Comparison of ENCODE assay signal across 8 cellular contexts in genomic region chr9:129567842-129568559, GRCh38. TPM values are rescaled to one million over a fixed set of nuclear protein-coding genes. Genes with fewer than 3 reads are reported as not detected.
DNase-seq lines count a peak whose midpoint lies in the region; ATAC-seq and TF ChIP-seq lines count a peak whose summit lies in the region.

No MANE protein-coding gene starts in this region.

- peak overlapping the region in 1 of 2 experiments; percentile 45 for H3K4ac ChIP-seq in mesenchymal stem cell (ENCODE audit: low read depth in 1 of 2, low read length in 2 of 2)

- H3K36me3 ChIP-seq in PC-3 (ENCODE audit: low read depth, low read length) (no peaks in the 10 kb centered on the region), mesenchymal stem cell (ENCODE audit: control insufficient read depth in 1 of 2, insufficient read depth in 2 of 2, low read depth in 1 of 2, low read length in 2 of 2) (no peaks in the 10 kb centered on the region), urinary bladder (ENCODE audit: insufficient read depth) (no peaks in the 10 kb centered on the region)

- H2BK12ac ChIP-seq in mesenchymal stem cell (ENCODE audit: low read length in 2 of 2) = peak overlapping the region in 1 of 2 experiments; percentile 89

- no peaks in the 10 kb centered on the region for H4K20me1 ChIP-seq in PC-3 (ENCODE audit: low read length)

- no peak overlapping the region for H2BK15ac ChIP-seq in mesenchymal stem cell (ENCODE audit: low read depth, poor library complexity, severe bottlenecking)

- POLR2A ChIA-PET in PC-3 (lab: Charles Lee; ENCODE audit: unreplicated experiment) = no interaction called here

- H3K79me1 ChIP-seq in mesenchymal stem cell (replicated peaks; ENCODE audit: low read length, poor library complexity, severe bottlenecking) = no peaks in the 10 kb centered on the region

- intact Hi-C loops in PC-3 (cut with micrococcal nuclease) (no loop called here), dorsolateral prefrontal cortex (cut with DNase I) (loop anchor here in 1 of 2 donors (5.0 kb wide), 1 partner anchor 71 kb away; no protein-coding TSS in a partner anchor)

- ATAC-seq in PC-3 (peak; percentile 67), HG02610 (IDR thresholded peaks at IDR 0.05; ENCODE audit: unreplicated experiment) (no peak), GM18868 (IDR thresholded peaks at IDR 0.05; ENCODE audit: unreplicated experiment) (no peak)

- peak overlapping the region; percentile 66 for H4K8ac ChIP-seq in mesenchymal stem cell (ENCODE audit: low read length)

- WGBS in mesenchymal stem cell = 4% methylated on average over 27 of the region's 27 CpGs
- WGBS in urinary bladder = 5% methylated on average over 27 of the region's 27 CpGs

- H3K4me2 ChIP-seq in PC-3 (ENCODE audit: low read length) = peak overlapping the region; percentile 98
- peak overlapping the region; percentile 85 for H3K4me2 ChIP-seq in mesenchymal stem cell (ENCODE audit: low read length, poor library complexity, severe bottlenecking)

- H3K23ac ChIP-seq in mesenchymal stem cell (ENCODE audit: low read length in 2 of 2) = peak overlapping the region in 1 of 2 experiments; percentile 6

- peak overlapping the region; percentile 72 to 91 for H3K18ac ChIP-seq in mesenchymal stem cell (ENCODE audit: low read depth in 1 of 2, low read length in 2 of 2)

- H3K9me3 ChIP-seq in PC-3 (ENCODE audit: low read length) = no peaks in the 10 kb centered on the region
- H3K9me3 ChIP-seq in mesenchymal stem cell (ENCODE audit: control insufficient read depth, low read length) = no peaks in the 10 kb centered on the region

- H3K4me1 ChIP-seq in PC-3 (ENCODE audit: insufficient read depth, low read length) = peaks cover 22% of the 10 kb centered on the region
- H3K4me1 ChIP-seq in mesenchymal stem cell (ENCODE audit: control insufficient read depth, insufficient read depth, low read depth, low read length) = peaks cover 41% of the 10 kb centered on the region
- peaks cover 1% of the 10 kb centered on the region for H3K4me1 ChIP-seq in urinary bladder (ENCODE audit: insufficient read depth)

- H4K91ac ChIP-seq in mesenchymal stem cell (ENCODE audit: low read length) = peak overlapping the region; percentile 94

- no peak overlapping the region for H3K9ac ChIP-seq in PC-3 (ENCODE audit: low read length)
- H3K9ac ChIP-seq in mesenchymal stem cell (ENCODE audit: low read length) = peak overlapping the region; percentile 72

- peak overlapping the region; percentile 99 for H2BK120ac ChIP-seq in mesenchymal stem cell (ENCODE audit: low read depth, low read length)

- H3K27ac ChIP-seq in PC-3 (ENCODE audit: low read length) (no peak overlapping the region), dorsolateral prefrontal cortex (peak overlapping the region; percentile 45 to 96 (median 91)), mesenchymal stem cell (ENCODE audit: low read length, poor library complexity, severe bottlenecking) (peak overlapping the region; percentile 64), urinary bladder (ENCODE audit: low read depth) (no peak overlapping the region)

- H3K4me3 ChIP-seq in PC-3 (ENCODE audit: low read length) (peak overlapping the region; percentile 74), dorsolateral prefrontal cortex (peak overlapping the region; percentile 41 to 78 (median 63)), mesenchymal stem cell (ENCODE audit: insufficient read depth in 1 of 2, low read depth in 1 of 2, low read length in 2 of 2) (peak overlapping the region; percentile 54 to 81), urinary bladder (ENCODE audit: low read depth, low read length) (peak overlapping the region; percentile 41)

- DNase-seq in ELR (ENCODE audit: low read depth) = peak; percentile 74
- peak; percentile 44 for DNase-seq in PC-3
- peak in 8 of 10 donors; percentile 46 to 77 (median 60) for DNase-seq in dorsolateral prefrontal cortex
- DNase-seq in mesenchymal stem cell = peak; percentile 68
- no peak for DNase-seq in NCI-H446 treated with DMSO at 0.1 percent for 48 hours (lab: John Stamatoyannopoulos, UW)

- no peaks in the 10 kb centered on the region for H3F3A ChIP-seq in PC-3 (ENCODE audit: low read length, unreplicated experiment)

- no peak overlapping the region for H2AK5ac ChIP-seq in mesenchymal stem cell (ENCODE audit: low read length, severe bottlenecking)

- H3K14ac ChIP-seq in mesenchymal stem cell (ENCODE audit: low read length in 2 of 2) = peak overlapping the region in 1 of 2 experiments; percentile 86

- BruUV-seq in PC-3 (replicated peaks; lab: Mats Ljungman, UMichigan) = no TSS peak

- H2AFZ ChIP-seq in PC-3 (ENCODE audit: low read length) (peak overlapping the region; percentile 78), mesenchymal stem cell (ENCODE audit: low read depth, low read length) (peak overlapping the region; percentile 23)

- CTCF ChIA-PET in PC-3 (lab: Charles Lee) = no interaction called here

- peak overlapping the region; percentile 48 for H2BK5ac ChIP-seq in mesenchymal stem cell (ENCODE audit: low read depth, low read length, poor library complexity, severe bottlenecking)

- H3K79me2 ChIP-seq in PC-3 (ENCODE audit: low read length) = no peaks in the 10 kb centered on the region

- H3K27me3 ChIP-seq in PC-3 (ENCODE audit: low read length) (no peaks in the 10 kb centered on the region), dorsolateral prefrontal cortex (no peaks in the 10 kb centered on the region), mesenchymal stem cell (ENCODE audit: control insufficient read depth in 1 of 2, insufficient read depth in 1 of 2, low read length in 2 of 2) (no peaks in the 10 kb centered on the region)

- no peaks in the 10 kb centered on the region for H3K9me2 ChIP-seq in PC-3 (replicated peaks; ENCODE audit: low read length)

- no peak for TF ChIP-seq CTCF in PC-3 (conservative IDR thresholded peaks at IDR 0.05; ENCODE audit: low read depth, low read length)
- TF ChIP-seq CTCF in dorsolateral prefrontal cortex (IDR thresholded peaks at IDR 0.05 in 54 of 56, conservative IDR thresholded peaks at IDR 0.05 in 2 of 56; ENCODE audit: low read depth in 1 of 56, partially characterized antibody in 56 of 56) = peak in 11 of 56 donors; percentile 8 to 34 (median 17)

RNA-seq across cellular contexts. Expression of gene C9orf50, which starts 52.9 kb away (rescaled TPM):
- total RNA-seq in PC-3 (2014; rRNA removed) = not detected in 2 replicates
- total RNA-seq in dorsolateral prefrontal cortex = 1 to 10 TPM in 55 of 120 experiments, under 1 TPM in 47, not detected in 18; 0.18 to 3.1 (median 1.0) TPM
- polyA plus RNA-seq in mesenchymal stem cell (2013, experiment 1 of 2) = 0.03 TPM
- polyA plus RNA-seq in mesenchymal stem cell (2013, experiment 2 of 2) = 0.04 TPM
- total RNA-seq in urinary bladder = not detected
- polyA plus RNA-seq in urinary bladder = 0.28 TPM

RNA-seq across cellular contexts. Expression of gene NTMT1, which starts 58.0 kb away (rescaled TPM):
- total RNA-seq in PC-3 (2014; rRNA removed) (50.2 and 60.6 TPM in 2 replicates), dorsolateral prefrontal cortex (10 to 100 TPM; 22.2 to 45.4 (median 32.9) TPM), urinary bladder (12.8 TPM)
- polyA plus RNA-seq in mesenchymal stem cell (2013, experiment 1 of 2) = 38.5 TPM
- 39.6 TPM for polyA plus RNA-seq in mesenchymal stem cell (2013, experiment 2 of 2)
- polyA plus RNA-seq in urinary bladder = 46.7 TPM

Comparison
In these comparisons a context has a peak if more than half of its experiments do, and no peak if none do; other contexts are left out.
1. H3K27ac ChIP-seq: peak in dorsolateral prefrontal cortex (59 of 59) and mesenchymal stem cell (single experiment); none in PC-3 (single experiment) and urinary bladder (single experiment).
2. Peak in every context shown above with its lines, with median percentiles within 50 percentile points of each other: H3K4me3 ChIP-seq.